8 cellular contexts compared by ENCODE assay signal in genomic region chr16:67892899-67893790, GRCh38. TPM values are rescaled to one million over a fixed set of nuclear protein-coding genes. Genes with fewer than 3 reads are reported as not detected.
DNase-seq lines count a peak whose midpoint lies in the region; ATAC-seq and TF ChIP-seq lines count a peak whose summit lies in the region.

Gene PSKH1 (plus strand): TSS chr16:67893254. CDS start chr16:67908750, 15,496 bp downstream.

- H3K4me3 Mint-ChIP-seq in activated T-helper 2 cell treated with anti-CD3 and anti-CD28 coated beads, Interferon-gamma antibody, Interleukin-2, Interleukin-4, amounts not matched to agents 10 μg/mL and 5 μg/mL and 100 μg/mL, durations not matched to agents 14 hours and 24 hours and 36 hours (ENCODE audit: low read depth) = peak within 1 kb of the TSS; percentile 97
- peak within 1 kb of the TSS; percentile 96 for H3K4me3 Mint-ChIP-seq in natural killer cell

- H3K9me3 Mint-ChIP-seq in activated T-helper 2 cell treated with anti-CD3 and anti-CD28 coated beads, Interferon-gamma antibody, Interleukin-2, Interleukin-4, amounts not matched to agents 10 μg/mL and 5 μg/mL and 100 μg/mL, durations not matched to agents 14 hours and 24 hours and 36 hours = no peaks in the 10 kb centered on the region
- H3K9me3 Mint-ChIP-seq in natural killer cell = no peaks in the 10 kb centered on the region

- no peaks in the 10 kb centered on the region for H3K36me3 Mint-ChIP-seq in activated T-helper 2 cell treated with anti-CD3 and anti-CD28 coated beads, Interferon-gamma antibody, Interleukin-2, Interleukin-4, amounts not matched to agents 10 μg/mL and 5 μg/mL and 100 μg/mL, durations not matched to agents 14 hours and 24 hours and 36 hours (ENCODE audit: low read depth)
- H3K36me3 Mint-ChIP-seq in natural killer cell = no peaks in the 10 kb centered on the region

- H3K4me3 ChIP-seq in Loucy (ENCODE audit: low read length, poor library complexity, severe bottlenecking) (peak within 1 kb of the TSS; percentile 85), RWPE2 (ENCODE audit: severe bottlenecking) (peak within 1 kb of the TSS; percentile 96)

- peak; percentile 96 for DNase-seq in Daoy (ENCODE audit: low read depth)
- DNase-seq in H4 (ENCODE audit: low spot score) = peak; percentile 90
- DNase-seq in RWPE2 (ENCODE audit: low spot score) = peak; percentile 97
- DNase-seq in activated T-helper 2 cell treated with anti-CD3 and anti-CD28 coated beads, Interferon-gamma antibody, Interleukin-2, Interleukin-4, amounts not matched to agents 10 μg/mL and 5 μg/mL and 100 μg/mL, durations not matched to agents 14 hours and 24 hours and 36 hours (ENCODE audit: low spot score) = peak; percentile 90
- DNase-seq in fibroblast of peridontal ligament (ENCODE audit: extremely low read depth) = peak; percentile 89
- DNase-seq in natural killer cell = peak; percentile 86
- peak; percentile 80 to 94 (median 91) for DNase-seq in stimulated activated naive CD4-positive, alpha-beta T cell (lab: John Stamatoyannopoulos, UW)

- H3K9me2 ChIP-seq in Loucy (replicated peaks; ENCODE audit: low read depth, low read length) = no peaks in the 10 kb centered on the region

- intact Hi-C loops in activated T-helper 2 cell treated with anti-CD3 and anti-CD28 coated beads, Interferon-gamma antibody, Interleukin-2, Interleukin-4, amounts not matched to agents 10 μg/mL and 5 μg/mL and 100 μg/mL, durations not matched to agents 14 hours and 24 hours and 36 hours (cut with micrococcal nuclease) = loop anchor here (2.0 kb wide), 1 partner anchor 42 kb away; no protein-coding TSS in a partner anchor
- intact Hi-C loops in natural killer cell (cut with micrococcal nuclease) = loop anchor here (1.0 to 2.0 kb wide), 3 partner anchors 20 to 47 kb away; partner anchors contain the start of genes EDC4, NUTF2 and PSMB10

- peak within 1 kb of the TSS; percentile 76 for H2AFZ ChIP-seq in Loucy (ENCODE audit: low read length)

- H3K9me3 ChIP-seq in Loucy (ENCODE audit: insufficient read depth, low read depth, low read length) = no peaks in the 10 kb centered on the region
- H3K9me3 ChIP-seq in RWPE2 (ENCODE audit: severe bottlenecking) = no peaks in the 10 kb centered on the region

- no peaks in the 10 kb centered on the region for H3K27me3 Mint-ChIP-seq in activated T-helper 2 cell treated with anti-CD3 and anti-CD28 coated beads, Interferon-gamma antibody, Interleukin-2, Interleukin-4, amounts not matched to agents 10 μg/mL and 5 μg/mL and 100 μg/mL, durations not matched to agents 14 hours and 24 hours and 36 hours (ENCODE audit: low read depth)
- no peaks in the 10 kb centered on the region for H3K27me3 Mint-ChIP-seq in natural killer cell (ENCODE audit: low read depth in 2 of 2)

- H3K27me3 ChIP-seq in Loucy (ENCODE audit: insufficient read depth, low read length, poor library complexity, severe bottlenecking) = no peaks in the 10 kb centered on the region
- H3K27me3 ChIP-seq in RWPE2 (ENCODE audit: insufficient read depth, poor library complexity, severe bottlenecking) = no peaks in the 10 kb centered on the region

- peaks cover 39% of the 10 kb centered on the region for H3K79me2 ChIP-seq in Loucy (ENCODE audit: insufficient read depth, low read length)

- TF ChIP-seq CTCF in Loucy (conservative IDR thresholded peaks at IDR 0.05; ENCODE audit: low read length) (no peak), RWPE2 (IDR thresholded peaks at IDR 0.05; ENCODE audit: poor library complexity, severe bottlenecking) (no peak), natural killer cell (IDR thresholded peaks at IDR 0.05) (no peak)

- H3K36me3 ChIP-seq in Loucy (ENCODE audit: insufficient read depth, low read length) = no peaks in the 10 kb centered on the region
- no peaks in the 10 kb centered on the region for H3K36me3 ChIP-seq in RWPE2 (ENCODE audit: low read depth)

- peaks cover 19% of the 10 kb centered on the region for H3K4me1 Mint-ChIP-seq in activated T-helper 2 cell treated with anti-CD3 and anti-CD28 coated beads, Interferon-gamma antibody, Interleukin-2, Interleukin-4, amounts not matched to agents 10 μg/mL and 5 μg/mL and 100 μg/mL, durations not matched to agents 14 hours and 24 hours and 36 hours (ENCODE audit: low read depth)
- peaks cover 28 to 31% of the 10 kb centered on the region in 2 donors for H3K4me1 Mint-ChIP-seq in natural killer cell

- peak within 1 kb of the TSS; percentile 42 for H3K27ac ChIP-seq in RWPE2 (ENCODE audit: poor library complexity, severe bottlenecking)

- H3K27ac Mint-ChIP-seq in activated T-helper 2 cell treated with anti-CD3 and anti-CD28 coated beads, Interferon-gamma antibody, Interleukin-2, Interleukin-4, amounts not matched to agents 10 μg/mL and 5 μg/mL and 100 μg/mL, durations not matched to agents 14 hours and 24 hours and 36 hours = peak within 1 kb of the TSS; percentile 91
- peak within 1 kb of the TSS; percentile 91 to 95 for H3K27ac Mint-ChIP-seq in natural killer cell

- ATAC-seq in RWPE2 (ENCODE audit: low read depth) (peak; percentile 95), natural killer cell (peak; percentile 98 to 99 (median 98))

- peaks cover 23% of the 10 kb centered on the region for H3K4me1 ChIP-seq in Loucy (ENCODE audit: insufficient read depth, low read length, poor library complexity, severe bottlenecking)
- H3K4me1 ChIP-seq in RWPE2 (ENCODE audit: insufficient read depth, poor library complexity, severe bottlenecking) = peaks cover 12% of the 10 kb centered on the region

- H3K9ac ChIP-seq in Loucy (ENCODE audit: low read depth, low read length, poor library complexity, severe bottlenecking) = peak within 1 kb of the TSS; percentile 94

- H3K4me2 ChIP-seq in Loucy (ENCODE audit: low read depth, low read length, poor library complexity, severe bottlenecking) = peak within 1 kb of the TSS; percentile 97

- no peaks in the 10 kb centered on the region for H4K20me1 ChIP-seq in Loucy (ENCODE audit: insufficient read depth, low read length, poor library complexity, severe bottlenecking)

- no peaks in the 10 kb centered on the region for H3F3A ChIP-seq in Loucy (ENCODE audit: low read depth)

RNA-seq across cellular contexts. Expression of gene PSKH1, which starts in this region (rescaled TPM):
- 1.5 and 2.3 TPM in 2 replicates for total RNA-seq in Daoy (2014; rRNA removed; shearing (Covaris generic))
- 7.7 and 8.1 TPM in 2 replicates for total RNA-seq in H4 (2014; rRNA removed; shearing (Covaris generic))
- 15.5 and 16.5 TPM in 2 replicates for total RNA-seq in activated T-helper 2 cell treated with anti-CD3 and anti-CD28 coated beads, Interferon-gamma antibody, Interleukin-2, Interleukin-4, amounts not matched to agents 10 μg/mL and 5 μg/mL and 100 μg/mL, durations not matched to agents 14 hours and 24 hours and 36 hours
- total RNA-seq in natural killer cell = 10 to 100 TPM; 16.8 to 24.7 (median 19.5) TPM

Comparison
In these comparisons a context has a peak if more than half of its experiments do, and no peak if none do; other contexts are left out.
1. Peak in every context shown above with its lines: DNase-seq, ATAC-seq, H3K4me3 ChIP-seq and H3K27ac ChIP-seq.